ENCODE assay signal across 15 cellular contexts in the genomic region with DNA sequence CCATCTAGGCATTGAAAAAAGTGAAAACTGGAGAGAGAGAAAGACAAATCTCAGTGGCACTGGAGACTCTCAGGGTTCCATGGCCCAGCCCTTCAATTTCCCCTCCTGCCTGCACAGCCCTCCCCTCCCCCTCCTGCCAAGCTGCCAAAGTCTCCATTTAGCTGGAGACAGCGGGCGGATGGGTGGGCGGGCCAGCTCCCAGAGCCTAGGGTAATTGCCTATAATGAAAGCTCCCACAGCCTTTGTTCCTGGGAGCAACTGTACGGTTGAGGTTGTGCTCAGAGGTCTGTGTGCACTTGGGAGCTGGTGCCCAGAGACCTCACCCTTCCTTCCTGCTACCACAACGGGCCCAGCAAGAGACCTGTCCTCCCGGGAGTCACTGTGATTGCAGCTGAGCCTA.
DNase-seq lines count a peak whose midpoint lies in the region; ATAC-seq and TF ChIP-seq lines count a peak whose summit lies in the region.
"Had no signal": no experiment of that assay in that cellular context is flagged by ENCODE, and none has a peak within 500 bp of the region (broad histone marks: within the 10 kb centered on the region; RNA-seq: fewer than 3 reads in every experiment).

No MANE protein-coding gene starts in this region.

- H3K9ac ChIP-seq in BLaER1 treated with 17β-estradiol and CSF1 and Interleukin-3, amounts not matched to agents 10 nM and 100 nM: no peak overlapping the region

- H3K4me1 ChIP-seq in BLaER1 treated with 17β-estradiol and CSF1 and Interleukin-3, amounts not matched to agents 10 nM and 100 nM: peaks cover 46 to 65% (median 56%) of the 10 kb centered on the region in 10 experiments

- no peaks in the 10 kb centered on the region for H3K27me3 ChIP-seq in BLaER1 treated with 17β-estradiol and CSF1 and Interleukin-3, amounts not matched to agents 10 nM and 100 nM

- H3K36me3 Mint-ChIP-seq in activated CD8-positive, alpha-beta T cell treated with anti-CD3 and anti-CD28 coated beads, Interleukin-2, amount 10 ng/mL, durations not matched to agents 7 days and 5 days (ENCODE audit: low read depth): no peaks in the 10 kb centered on the region
- H3K36me3 Mint-ChIP-seq in activated CD8-positive, alpha-beta T cell treated with anti-CD3 and anti-CD28 coated beads for 36 hours (ENCODE audit: low read depth): no peaks in the 10 kb centered on the region
- H3K36me3 Mint-ChIP-seq: activated naive CD8-positive, alpha-beta T cell treated with anti-CD3 and anti-CD28 coated beads for 36 hours had no signal

- peak; percentile 56 for ATAC-seq in left colon
- ATAC-seq in activated CD8-positive, alpha-beta T cell treated with anti-CD3 and anti-CD28 coated beads, Interleukin-2, amount 10 ng/mL, durations not matched to agents 7 days and 5 days: no peak
- ATAC-seq in activated CD8-positive, alpha-beta T cell treated with anti-CD3 and anti-CD28 coated beads for 36 hours: no peak
- no peak for ATAC-seq in GM21381 (IDR thresholded peaks at IDR 0.05; ENCODE audit: unreplicated experiment)

- no peaks in the 10 kb centered on the region for H3K9me3 ChIP-seq in BLaER1 treated with 17β-estradiol and CSF1 and Interleukin-3, amounts not matched to agents 10 nM and 100 nM (replicated peaks in 1 of 11)

- POLR2A ChIA-PET in activated CD8-positive, alpha-beta T cell treated with anti-CD3 and anti-CD28 coated beads, Interleukin-2, amount 10 ng/mL, durations not matched to agents 7 days and 5 days (lab: Charles Lee): no interaction called here
- POLR2A ChIA-PET in activated CD8-positive, alpha-beta T cell treated with anti-CD3 and anti-CD28 coated beads for 36 hours (lab: Charles Lee): no interaction called here

- H4K20me1 ChIP-seq in BLaER1 treated with 17β-estradiol and CSF1 and Interleukin-3, amounts not matched to agents 10 nM and 100 nM: peaks cover 0 to 98% (median 82%) of the 10 kb centered on the region in 11 experiments; a peak in 17 of 22 replicates

- H3K9me3 Mint-ChIP-seq in activated CD8-positive, alpha-beta T cell treated with anti-CD3 and anti-CD28 coated beads, Interleukin-2, amount 10 ng/mL, durations not matched to agents 7 days and 5 days (ENCODE audit: insufficient read depth): no peaks in the 10 kb centered on the region
- H3K9me3 Mint-ChIP-seq in activated CD8-positive, alpha-beta T cell treated with anti-CD3 and anti-CD28 coated beads for 36 hours: no peaks in the 10 kb centered on the region
- H3K9me3 Mint-ChIP-seq: activated naive CD8-positive, alpha-beta T cell treated with anti-CD3 and anti-CD28 coated beads for 36 hours; T-helper 1 cell treated with Interleukin-12 subunit alpha and Interleukin-12 subunit beta and Interleukin-4 antibody, amounts not matched to agents 30 μg/mL and 1 μg/mL, for 36 hours had no signal

- peak overlapping the region; percentile 4 to 75 (median 56); a peak in 19 of 22 replicates for H3K4me2 ChIP-seq in BLaER1 treated with 17β-estradiol and CSF1 and Interleukin-3, amounts not matched to agents 10 nM and 100 nM

- H3K4me3 Mint-ChIP-seq in activated CD8-positive, alpha-beta T cell treated with anti-CD3 and anti-CD28 coated beads, Interleukin-2, amount 10 ng/mL, durations not matched to agents 7 days and 5 days: no peak overlapping the region
- no peak overlapping the region for H3K4me3 Mint-ChIP-seq in activated CD8-positive, alpha-beta T cell treated with anti-CD3 and anti-CD28 coated beads for 36 hours
- H3K4me3 Mint-ChIP-seq: activated naive CD8-positive, alpha-beta T cell treated with anti-CD3 and anti-CD28 coated beads for 36 hours; T-helper 1 cell treated with Interleukin-12 subunit alpha and Interleukin-12 subunit beta and Interleukin-4 antibody, amounts not matched to agents 30 μg/mL and 1 μg/mL, for 36 hours had no signal

- peak overlapping the region in 1 of 11 experiments; percentile 4; a peak in 1 of 22 replicates for H3K27ac ChIP-seq in BLaER1 treated with 17β-estradiol and CSF1 and Interleukin-3, amounts not matched to agents 10 nM and 100 nM

- no peak overlapping the region for H3K4me3 ChIP-seq in BLaER1 treated with 17β-estradiol and CSF1 and Interleukin-3, amounts not matched to agents 10 nM and 100 nM

- intact Hi-C loops in left colon (cut with DNase I, micrococcal nuclease): no loop called here
- intact Hi-C loops in activated CD8-positive, alpha-beta T cell treated with anti-CD3 and anti-CD28 coated beads for 36 hours (cut with micrococcal nuclease): no loop called here

- no peak for TF ChIP-seq CTCF in activated CD8-positive, alpha-beta T cell treated with anti-CD3 and anti-CD28 coated beads for 36 hours (IDR thresholded peaks at IDR 0.05)

- H3K27ac Mint-ChIP-seq in activated CD8-positive, alpha-beta T cell treated with anti-CD3 and anti-CD28 coated beads, Interleukin-2, amount 10 ng/mL, durations not matched to agents 7 days and 5 days: no peak overlapping the region
- no peak overlapping the region for H3K27ac Mint-ChIP-seq in activated CD8-positive, alpha-beta T cell treated with anti-CD3 and anti-CD28 coated beads for 36 hours
- H3K27ac Mint-ChIP-seq: activated naive CD8-positive, alpha-beta T cell treated with anti-CD3 and anti-CD28 coated beads for 36 hours; T-helper 1 cell treated with Interleukin-12 subunit alpha and Interleukin-12 subunit beta and Interleukin-4 antibody, amounts not matched to agents 30 μg/mL and 1 μg/mL, for 36 hours had no signal

- CTCF ChIA-PET in activated CD8-positive, alpha-beta T cell treated with anti-CD3 and anti-CD28 coated beads, Interleukin-2, amount 10 ng/mL, durations not matched to agents 7 days and 5 days (lab: Charles Lee): no interaction called here
- CTCF ChIA-PET in activated CD8-positive, alpha-beta T cell treated with anti-CD3 and anti-CD28 coated beads for 36 hours (lab: Charles Lee): no interaction called here

- H3K36me3 ChIP-seq in BLaER1 treated with 17β-estradiol and CSF1 and Interleukin-3, amounts not matched to agents 10 nM and 100 nM: peaks cover 40 to 96% (median 82%) of the 10 kb centered on the region in 11 experiments

- DNase-seq in NCI-H1105 (lab: John Stamatoyannopoulos, UW) (peak; percentile 88), NCI-H774 (lab: John Stamatoyannopoulos, UW) (peak; percentile 12), left colon (peak in 1 of 2 donors; percentile 42)
- no peak for DNase-seq in activated CD8-positive, alpha-beta T cell treated with anti-CD3 and anti-CD28 coated beads, Interleukin-2, amount 10 ng/mL, durations not matched to agents 7 days and 5 days
- no peak for DNase-seq in activated CD8-positive, alpha-beta T cell treated with anti-CD3 and anti-CD28 coated beads for 36 hours
- DNase-seq in activated CD4-positive, alpha-beta T cell treated with anti-CD3 and anti-CD28 coated beads, Interleukin-2, amount 50 U/mL, for 48 hours: no peak
- DNase-seq: activated CD4-positive, CD25-positive, alpha-beta regulatory T cell treated with anti-CD3 and anti-CD28 coated beads, Interleukin-2, amount 50 U/mL, for 72 hours; activated naive CD8-positive, alpha-beta T cell treated with anti-CD3 and anti-CD28 coated beads for 36 hours; DND-41; foreskin melanocyte; NCI-H526; RPMI8226 had no signal

- H3K27me3 Mint-ChIP-seq in activated CD8-positive, alpha-beta T cell treated with anti-CD3 and anti-CD28 coated beads, Interleukin-2, amount 10 ng/mL, durations not matched to agents 7 days and 5 days (ENCODE audit: low read depth): peaks cover 5% of the 10 kb centered on the region
- no peaks in the 10 kb centered on the region for H3K27me3 Mint-ChIP-seq in activated CD8-positive, alpha-beta T cell treated with anti-CD3 and anti-CD28 coated beads for 36 hours

- H3K4me1 Mint-ChIP-seq in activated CD8-positive, alpha-beta T cell treated with anti-CD3 and anti-CD28 coated beads, Interleukin-2, amount 10 ng/mL, durations not matched to agents 7 days and 5 days (ENCODE audit: low read depth): no peaks in the 10 kb centered on the region
- no peaks in the 10 kb centered on the region for H3K4me1 Mint-ChIP-seq in activated CD8-positive, alpha-beta T cell treated with anti-CD3 and anti-CD28 coated beads for 36 hours (ENCODE audit: low read depth)
- H3K4me1 Mint-ChIP-seq: activated naive CD8-positive, alpha-beta T cell treated with anti-CD3 and anti-CD28 coated beads for 36 hours had no signal

Comparison
In these comparisons a context has a peak if more than half of its experiments do, and no peak if none do; other contexts are left out.
1. DNase-seq: peak in NCI-H1105 (single experiment) and NCI-H774 (single experiment); none in activated CD8-positive, alpha-beta T cell treated with anti-CD3 and anti-CD28 coated beads, Interleukin-2, amount 10 ng/mL, durations not matched to agents 7 days and 5 days (single experiment), activated CD8-positive, alpha-beta T cell treated with anti-CD3 and anti-CD28 coated beads for 36 hours (single experiment) and activated CD4-positive, alpha-beta T cell treated with anti-CD3 and anti-CD28 coated beads, Interleukin-2, amount 50 U/mL, for 48 hours (0 of 2).